8 cellular contexts compared by ENCODE assay signal in genomic region chr10:3172446-3173172, GRCh38. TPM values are rescaled to one million over a fixed set of nuclear protein-coding genes. Genes with fewer than 3 reads are reported as not detected.
A peak's percentile ranks its signal among the peaks of the same experiment; 100 is the strongest.
DNase-seq lines count a peak whose midpoint lies in the region; ATAC-seq and TF ChIP-seq lines count a peak whose summit lies in the region.

TSS of gene PITRM1 (minus strand) at chr10:3172782. CDS start at chr10:3172772, 10 bp downstream.

- intact Hi-C loops in left lung (cut with DNase I), result no loop called here

- ATAC-seq in GM19328 (IDR thresholded peaks at IDR 0.05; ENCODE audit: unreplicated experiment), result peak; percentile 93
- peak; percentile 97 for ATAC-seq in HG03520 (IDR thresholded peaks at IDR 0.05; ENCODE audit: unreplicated experiment)
- ATAC-seq in left lung, result peak; percentile 92

- peak within 1 kb of the TSS; percentile 69 to 96 (median 90) for H3K4me2 ChIP-seq in BLaER1 treated with 17β-estradiol and CSF1 and Interleukin-3, amounts not matched to agents 10 nM and 100 nM

- peaks cover 25 to 33% (median 30%) of the 10 kb centered on the region in 11 experiments for H3K36me3 ChIP-seq in BLaER1 treated with 17β-estradiol and CSF1 and Interleukin-3, amounts not matched to agents 10 nM and 100 nM
- peaks cover 0 to 25% of the 10 kb centered on the region in 2 donors for H3K36me3 ChIP-seq in left lung

- no peak for TF ChIP-seq CTCF in left lung (IDR thresholded peaks at IDR 0.05)

- H4K20me1 ChIP-seq in BLaER1 treated with 17β-estradiol and CSF1 and Interleukin-3, amounts not matched to agents 10 nM and 100 nM, result peaks cover 0 to 30% (median 8%) of the 10 kb centered on the region in 11 experiments; a peak in 7 of 22 replicates

- H3K4me3 ChIP-seq in BLaER1 treated with 17β-estradiol and CSF1 and Interleukin-3, amounts not matched to agents 10 nM and 100 nM, result peak within 1 kb of the TSS; percentile 73 to 96 (median 81)
- peak within 1 kb of the TSS; percentile 87 to 91 for H3K4me3 ChIP-seq in left lung

- no peaks in the 10 kb centered on the region for H3K27me3 ChIP-seq in BLaER1 treated with 17β-estradiol and CSF1 and Interleukin-3, amounts not matched to agents 10 nM and 100 nM
- no peaks in the 10 kb centered on the region for H3K27me3 ChIP-seq in left lung

- peak within 1 kb of the TSS; percentile 60 to 92 (median 88) for H3K27ac ChIP-seq in BLaER1 treated with 17β-estradiol and CSF1 and Interleukin-3, amounts not matched to agents 10 nM and 100 nM
- H3K27ac ChIP-seq in left lung, result peak within 1 kb of the TSS; percentile 88

- peaks cover 15 to 39% (median 27%) of the 10 kb centered on the region in 10 experiments for H3K4me1 ChIP-seq in BLaER1 treated with 17β-estradiol and CSF1 and Interleukin-3, amounts not matched to agents 10 nM and 100 nM
- peaks cover 6 to 13% of the 10 kb centered on the region in 2 donors for H3K4me1 ChIP-seq in left lung

- H3K9me3 ChIP-seq in BLaER1 treated with 17β-estradiol and CSF1 and Interleukin-3, amounts not matched to agents 10 nM and 100 nM (replicated peaks in 1 of 11), result peaks cover 0 to 18% (median 14%) of the 10 kb centered on the region in 11 experiments; a peak in 15 of 22 replicates
- H3K9me3 ChIP-seq in left lung, result no peaks in the 10 kb centered on the region

- DNase-seq in NCI-H69 (lab: John Stamatoyannopoulos, UW), result peak; percentile 97
- peak; percentile 99 for DNase-seq in activated CD4-positive, alpha-beta T cell treated with anti-CD3 and anti-CD28 coated beads, Interleukin-2, amount 50 U/mL, for 1 hour
- peak; percentile 98 for DNase-seq in dedifferentiated amniotic fluid mesenchymal stem cell (ENCODE audit: extremely low spot score)
- peak; percentile 99 for DNase-seq in left lung
- peak; percentile 97 to 98 for DNase-seq in stimulated activated CD4-positive, alpha-beta T cell treated with anti-CD3 and anti-CD28 coated beads, Interleukin-2, amount 100 ng/mL, for 48 hours

- peak within 1 kb of the TSS; percentile 89 to 96 (median 93) for H3K9ac ChIP-seq in BLaER1 treated with 17β-estradiol and CSF1 and Interleukin-3, amounts not matched to agents 10 nM and 100 nM

RNA-seq across cellular contexts. Expression of gene PITRM1, which starts in this region (rescaled TPM):
- total RNA-seq in left lung, result 10 to 100 TPM; 71.6 to 77.0 TPM

Comparison
In these comparisons a context has a peak if more than half of its experiments do, and no peak if none do; other contexts are left out.
1. Peak in every context shown above with its lines: DNase-seq, ATAC-seq, H3K4me3 ChIP-seq and H3K27ac ChIP-seq.